25 cellular contexts compared by ENCODE assay signal in genomic region chr22:47393191-47393590, GRCh38.
"Had no signal": no experiment of that assay in that cellular context is flagged by ENCODE, and none has a peak within 500 bp of the region (broad histone marks: within the 10 kb centered on the region; RNA-seq: fewer than 3 reads in every experiment).

No MANE protein-coding gene starts in this region.

- H3K4me1 Mint-ChIP-seq: activated CD8-positive, alpha-beta memory T cell treated with anti-CD3 and anti-CD28 coated beads, Interleukin-2, amount 10 ng/mL, durations not matched to agents 7 days and 5 days; activated naive CD4-positive, alpha-beta T cell treated with anti-CD3 and anti-CD28 coated beads, Interleukin-2, amount 50 U/mL, for 24 hours; WTC11 had no signal

- ATAC-seq: activated CD8-positive, alpha-beta memory T cell treated with anti-CD3 and anti-CD28 coated beads, Interleukin-2, amount 10 ng/mL, durations not matched to agents 7 days and 5 days; body of pancreas; K562; WTC11 had no signal

- H3K27me3 Mint-ChIP-seq: activated CD8-positive, alpha-beta memory T cell treated with anti-CD3 and anti-CD28 coated beads, Interleukin-2, amount 10 ng/mL, durations not matched to agents 7 days and 5 days; activated naive CD4-positive, alpha-beta T cell treated with anti-CD3 and anti-CD28 coated beads, Interleukin-2, amount 50 U/mL, for 24 hours; activated T-cell treated with anti-CD3 and anti-CD28 coated beads, Interleukin-2, amount 50 U/mL, for 24 hours had no signal

- H3K4me1 ChIP-seq: ascending aorta, body of pancreas, Peyer's patch had no signal

- H3K4me3 ChIP-seq: ascending aorta, body of pancreas, K562, Peyer's patch had no signal

- DNase-seq: activated CD4-positive, alpha-beta T cell treated with anti-CD3 and anti-CD28 coated beads for 48 hours; activated CD4-positive, alpha-beta T cell treated with anti-CD3 and anti-CD28 coated beads, Interleukin-2, amount 50 U/mL, for 48 hours; activated CD4-positive, CD25-positive, alpha-beta regulatory T cell treated with anti-CD3 and anti-CD28 coated beads, Interleukin-2, amount 50 U/mL, for 72 hours; activated CD8-positive, alpha-beta memory T cell treated with anti-CD3 and anti-CD28 coated beads, Interleukin-2, amount 10 ng/mL, durations not matched to agents 7 days and 5 days; activated effector memory CD4-positive, alpha-beta T cell treated with Interleukin-2 at 50 U/mL for 16 hours; activated naive CD4-positive, alpha-beta T cell; activated T-cell treated with anti-CD3 and anti-CD28 coated beads, Interleukin-2, amount 50 U/mL, for 24 hours; body of pancreas; Karpas-422; MM.1S; NCI-H1105; NCI-H1436; NCI-H1694 treated with DMSO at 0.1 percent for 48 hours; NCI-H2081; NCI-H446; NCI-H524; SHP77 treated with DMSO at 0.1 percent for 48 hours had no signal

- H3K4me3 Mint-ChIP-seq: activated CD8-positive, alpha-beta memory T cell treated with anti-CD3 and anti-CD28 coated beads, Interleukin-2, amount 10 ng/mL, durations not matched to agents 7 days and 5 days; activated naive CD4-positive, alpha-beta T cell treated with anti-CD3 and anti-CD28 coated beads, Interleukin-2, amount 50 U/mL, for 24 hours; activated T-cell treated with anti-CD3 and anti-CD28 coated beads, Interleukin-2, amount 50 U/mL, for 24 hours; activated T-helper 1 cell treated with anti-CD3 and anti-CD28 coated beads, Interleukin-12 subunit alpha, Interleukin-12 subunit beta, Interleukin-2, Interleukin-4 antibody, amounts not matched to agents 30 ng/mL and 10 ng/mL and 1 ng/mL, durations not matched to agents 14 hours and 24 hours and 36 hours; T-helper 1 cell treated with Interleukin-12 subunit alpha and Interleukin-12 subunit beta and Interleukin-4 antibody, amounts not matched to agents 30 μg/mL and 1 μg/mL, for 36 hours; WTC11 had no signal

- H3K27me3 ChIP-seq: ascending aorta, body of pancreas, Peyer's patch had no signal

- H3K9me3 Mint-ChIP-seq: activated naive CD4-positive, alpha-beta T cell treated with anti-CD3 and anti-CD28 coated beads, Interleukin-2, amount 50 U/mL, for 24 hours; activated T-cell treated with anti-CD3 and anti-CD28 coated beads, Interleukin-2, amount 50 U/mL, for 24 hours; activated T-helper 1 cell treated with anti-CD3 and anti-CD28 coated beads, Interleukin-12 subunit alpha, Interleukin-12 subunit beta, Interleukin-2, Interleukin-4 antibody, amounts not matched to agents 30 ng/mL and 10 ng/mL and 1 ng/mL, durations not matched to agents 14 hours and 24 hours and 36 hours; T-helper 1 cell treated with Interleukin-12 subunit alpha and Interleukin-12 subunit beta and Interleukin-4 antibody, amounts not matched to agents 30 μg/mL and 1 μg/mL, for 36 hours had no signal

- H3K27ac ChIP-seq: ascending aorta, body of pancreas, Peyer's patch, RWPE1 had no signal

- H3K9me3 ChIP-seq: ascending aorta, body of pancreas, Peyer's patch had no signal

- H3K27ac Mint-ChIP-seq: activated CD8-positive, alpha-beta memory T cell treated with anti-CD3 and anti-CD28 coated beads, Interleukin-2, amount 10 ng/mL, durations not matched to agents 7 days and 5 days; activated naive CD4-positive, alpha-beta T cell treated with anti-CD3 and anti-CD28 coated beads, Interleukin-2, amount 50 U/mL, for 24 hours; activated T-cell treated with anti-CD3 and anti-CD28 coated beads, Interleukin-2, amount 50 U/mL, for 24 hours; activated T-helper 1 cell treated with anti-CD3 and anti-CD28 coated beads, Interleukin-12 subunit alpha, Interleukin-12 subunit beta, Interleukin-2, Interleukin-4 antibody, amounts not matched to agents 30 ng/mL and 10 ng/mL and 1 ng/mL, durations not matched to agents 14 hours and 24 hours and 36 hours; T-helper 1 cell treated with Interleukin-12 subunit alpha and Interleukin-12 subunit beta and Interleukin-4 antibody, amounts not matched to agents 30 μg/mL and 1 μg/mL, for 36 hours; WTC11 had no signal

- H3K36me3 ChIP-seq: ascending aorta, Peyer's patch had no signal

- H3K36me3 Mint-ChIP-seq: activated CD8-positive, alpha-beta memory T cell treated with anti-CD3 and anti-CD28 coated beads, Interleukin-2, amount 10 ng/mL, durations not matched to agents 7 days and 5 days; activated naive CD4-positive, alpha-beta T cell treated with anti-CD3 and anti-CD28 coated beads, Interleukin-2, amount 50 U/mL, for 24 hours had no signal
